Comparison of ENCODE assay signal across 11 cellular contexts in the genomic region with DNA sequence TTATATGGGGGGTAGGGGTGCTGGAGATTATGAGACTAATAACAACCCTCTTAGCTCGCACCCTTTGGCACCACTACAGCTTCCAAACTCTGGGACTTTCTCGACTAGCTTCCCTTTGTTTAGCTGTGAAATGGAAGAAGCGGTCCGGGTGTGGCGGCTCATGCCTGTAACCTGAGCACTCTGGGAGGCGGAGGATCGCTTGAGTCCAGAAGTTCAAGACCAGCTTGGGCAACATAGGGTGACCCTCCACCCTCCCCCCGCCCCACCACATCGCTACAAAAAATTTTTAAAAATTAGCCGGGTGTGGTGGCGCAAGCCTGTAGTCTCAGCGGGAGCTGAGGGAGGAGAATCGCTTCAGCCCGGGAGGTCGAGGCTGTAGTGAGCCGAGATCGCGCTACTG. TPM values are rescaled to one million over a fixed set of nuclear protein-coding genes. Genes with fewer than 3 reads are reported as not detected.
DNase-seq lines count a peak whose midpoint lies in the region; ATAC-seq, FAIRE-seq and TF ChIP-seq lines count a peak whose summit lies in the region.
"Had no signal": no experiment of that assay in that cellular context is flagged by ENCODE, and none has a peak within 500 bp of the region (broad histone marks: within the 10 kb centered on the region; RNA-seq: fewer than 3 reads in every experiment).

No MANE protein-coding gene starts in this region.

- in situ Hi-C loops in KBM-7 (cut with MboI; ENCODE audit: low pct_unique_long_range_greater_than_20kb, low sequenced_read_pairs) = no loop called here

- H3K27ac ChIP-seq in A549 (no peak overlapping the region), GM23338 (ENCODE audit: low read depth) (peak overlapping the region; percentile 94)

- no peak for TF ChIP-seq RAD21 in A549 (conservative IDR thresholded peaks at IDR 0.05 in 1 of 2, IDR thresholded peaks at IDR 0.05 in 1 of 2)

- H3K36me3 ChIP-seq in GM23338 (ENCODE audit: insufficient read depth) (peaks cover 4% of the 10 kb centered on the region; the same call in 1 of the 2 replicates), bronchial epithelial cell (ENCODE audit: control insufficient read depth, insufficient read depth, low read length) (peaks cover 9% of the 10 kb centered on the region)

- TF ChIP-seq EP300 in A549 (IDR thresholded peaks at IDR 0.05) = no peak

- H3K36me3 Mint-ChIP-seq in GM23338 (ENCODE audit: low read depth) (peaks cover 13% of the 10 kb centered on the region), naive B cell (no peaks in the 10 kb centered on the region)

- H2AFZ ChIP-seq in GM23338 = no peak overlapping the region

- 66% methylated on average over 18 of the region's 18 CpGs for WGBS in A549 (ENCODE audit: missing lambda C conversion rate)

- peaks cover 15% of the 10 kb centered on the region for H3K27me3 ChIP-seq in GM23338 (ENCODE audit: insufficient read depth)
- no peaks in the 10 kb centered on the region for H3K27me3 ChIP-seq in bronchial epithelial cell (ENCODE audit: control insufficient read depth, insufficient read depth, low read length)

- H3K9me2 ChIP-seq in GM23338 (ENCODE audit: insufficient read depth) = no peaks in the 10 kb centered on the region

- H3K4me3 Mint-ChIP-seq in GM23338 (peak overlapping the region; percentile 88), naive B cell (peak overlapping the region in 7 of 8 donors; percentile 67 to 84 (median 73))

- CTCF ChIA-PET in A549 (lab: Yijun Ruan, JAX) = interaction anchor here (0.6 to 1.9 kb wide), 4 partner anchors 9 to 158 kb away, joined by 3 to 6 read pairs (median 4); no protein-coding TSS in a partner anchor

- no peak for TF ChIP-seq POLR2A in A549 (IDR thresholded peaks at IDR 0.05; ENCODE audit: low read length)

- H3K27ac Mint-ChIP-seq in GM23338 = no peak overlapping the region
- H3K27ac Mint-ChIP-seq in naive B cell = peak overlapping the region in 1 of 6 donors; percentile 75

- H4K20me1 ChIP-seq in GM23338 (replicated peaks; ENCODE audit: insufficient read depth) = peaks cover 26% of the 10 kb centered on the region

- peaks cover 44% of the 10 kb centered on the region for H3K4me1 Mint-ChIP-seq in GM23338
- H3K4me1 Mint-ChIP-seq in naive B cell = peaks cover 7 to 20% (median 12%) of the 10 kb centered on the region in 3 donors

- H3K4me3 ChIP-seq in A549 = peak overlapping the region; percentile 48; the same call in 2 of the 3 replicates
- peak overlapping the region; percentile 98 for H3K4me3 ChIP-seq in GM23338
- peak overlapping the region; percentile 50 for H3K4me3 ChIP-seq in bronchial epithelial cell (ENCODE audit: low read depth, low read length)

- H3K9me3 ChIP-seq in A549 = no peaks in the 10 kb centered on the region

- no peak for FAIRE-seq in A549 (lab: Jason Lieb, UNC)
- no peak for FAIRE-seq in bronchial epithelial cell (lab: Jason Lieb, UNC)
- FAIRE-seq: urothelium cell line had no signal

- H3K4me2 ChIP-seq in A549 (peak overlapping the region; percentile 93), GM23338 (peak overlapping the region; percentile 97)

- H3F3A ChIP-seq in GM23338 (replicated peaks; ENCODE audit: low read depth) = peaks cover 12% of the 10 kb centered on the region

- peaks cover 14% of the 10 kb centered on the region; the same call in 1 of the 3 replicates for H3K4me1 ChIP-seq in A549
- peaks cover 37% of the 10 kb centered on the region for H3K4me1 ChIP-seq in GM23338 (ENCODE audit: insufficient read depth)

- H3K27me3 Mint-ChIP-seq in GM23338 (ENCODE audit: insufficient read depth, low read depth, poor library complexity) = peaks cover 23% of the 10 kb centered on the region
- H3K27me3 Mint-ChIP-seq in naive B cell = peaks cover 49 to 75% (median 66%) of the 10 kb centered on the region in 3 donors

- DNase-seq in A549 (ENCODE audit: low read depth in 1 of 2, low spot score in 1 of 2) (no peak), GM23338 (ENCODE audit: low spot score) (peak; percentile 74), bronchial epithelial cell (ENCODE audit: low read depth) (no peak), naive B cell (no peak), NCI-H2196 (lab: John Stamatoyannopoulos, UW; ENCODE audit: unreplicated experiment) (no peak), KBM-7 (no peak)
- DNase-seq: midbrain; stimulated activated CD4-positive, alpha-beta T cell treated with anti-CD3 and anti-CD28 coated beads, Interleukin-1b, Interleukin-23, amount 100 ng/mL, for 48 hours had no signal

- TF ChIP-seq CTCF in A549 (IDR thresholded peaks at IDR 0.05) (no peak), GM23338 (conservative IDR thresholded peaks at IDR 0.05; ENCODE audit: low read depth in 2 of 2) (no peak), bronchial epithelial cell (IDR thresholded peaks at IDR 0.05; ENCODE audit: insufficient read depth, low read length, severe bottlenecking) (no peak)

- peaks cover 2% of the 10 kb centered on the region; the same call in 2 of the 3 replicates for H3K9me3 Mint-ChIP-seq in GM23338
- H3K9me3 Mint-ChIP-seq in naive B cell = no peaks in the 10 kb centered on the region

- peaks cover 33% of the 10 kb centered on the region for H3K79me2 ChIP-seq in GM23338 (replicated peaks; ENCODE audit: insufficient read depth)

- POLR2A ChIA-PET in A549 (lab: Yijun Ruan, JAX) = no interaction called here

- ATAC-seq in A549 (no peak), GM23338 (peak; percentile 7), naive B cell (ENCODE audit: low read depth in 2 of 2) (no peak), HG02870 (IDR thresholded peaks at IDR 0.05; ENCODE audit: unreplicated experiment) (no peak), GM21619 (IDR thresholded peaks at IDR 0.05; ENCODE audit: unreplicated experiment) (no peak)

TF ChIP-seq in A549, 52 proteins besides CTCF, POLR2A, EP300 and RAD21 (continues in another document):
- TF ChIP-seq ESRRA (IDR thresholded peaks at IDR 0.05; ENCODE audit: borderline replicate concordance, low read length) (no peak), ZFP36 (IDR thresholded peaks at IDR 0.05; ENCODE audit: borderline replicate concordance, partially characterized antibody) (no peak), NPAS2 (CRISPR knock-in tag; IDR thresholded peaks at IDR 0.05; ENCODE audit: borderline replicate concordance) (no peak), CBX2 (IDR thresholded peaks at IDR 0.05; ENCODE audit: borderline replicate concordance, low read depth) (no peak), RCOR1 (IDR thresholded peaks at IDR 0.05; ENCODE audit: low read depth, low read length) (no peak), FOSB (CRISPR knock-in tag; IDR thresholded peaks at IDR 0.05) (no peak)
- TF ChIP-seq, protein P1, sequence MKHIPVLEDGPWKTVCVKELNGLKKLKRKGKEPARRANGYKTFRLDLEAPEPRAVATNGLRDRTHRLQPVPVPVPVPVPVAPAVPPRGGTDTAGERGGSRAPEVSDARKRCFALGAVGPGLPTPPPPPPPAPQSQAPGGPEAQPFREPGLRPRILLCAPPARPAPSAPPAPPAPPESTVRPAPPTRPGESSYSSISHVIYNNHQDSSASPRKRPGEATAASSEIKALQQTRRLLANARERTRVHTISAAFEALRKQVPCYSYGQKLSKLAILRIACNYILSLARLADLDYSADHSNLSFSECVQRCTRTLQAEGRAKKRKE (CRISPR knock-in tag; IDR thresholded peaks at IDR 0.05; ENCODE audit: low read depth) = no peak
- TF ChIP-seq, protein P2, sequence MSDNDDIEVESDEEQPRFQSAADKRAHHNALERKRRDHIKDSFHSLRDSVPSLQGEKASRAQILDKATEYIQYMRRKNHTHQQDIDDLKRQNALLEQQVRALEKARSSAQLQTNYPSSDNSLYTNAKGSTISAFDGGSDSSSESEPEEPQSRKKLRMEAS (IDR thresholded peaks at IDR 0.05) = no peak

TF ChIP-seq in GM23338, 12 proteins besides CTCF, POLR2A, EP300 and RAD21 (continues in another document):
- TF ChIP-seq EZH2 (IDR thresholded peaks at IDR 0.05; ENCODE audit: low read depth, unreplicated experiment) (no peak), STAT1 (IDR thresholded peaks at IDR 0.05; ENCODE audit: unreplicated experiment) (no peak), NANOG (IDR thresholded peaks at IDR 0.05; ENCODE audit: borderline replicate concordance) (no peak), CREB1 (CRISPR knock-in tag; IDR thresholded peaks at IDR 0.05; ENCODE audit: low read depth) (no peak), JUNB (IDR thresholded peaks at IDR 0.05; ENCODE audit: unreplicated experiment) (no peak), POLR2AphosphoS5 (IDR thresholded peaks at IDR 0.05; ENCODE audit: low read depth) (no peak)
- TF ChIP-seq, protein P3, sequence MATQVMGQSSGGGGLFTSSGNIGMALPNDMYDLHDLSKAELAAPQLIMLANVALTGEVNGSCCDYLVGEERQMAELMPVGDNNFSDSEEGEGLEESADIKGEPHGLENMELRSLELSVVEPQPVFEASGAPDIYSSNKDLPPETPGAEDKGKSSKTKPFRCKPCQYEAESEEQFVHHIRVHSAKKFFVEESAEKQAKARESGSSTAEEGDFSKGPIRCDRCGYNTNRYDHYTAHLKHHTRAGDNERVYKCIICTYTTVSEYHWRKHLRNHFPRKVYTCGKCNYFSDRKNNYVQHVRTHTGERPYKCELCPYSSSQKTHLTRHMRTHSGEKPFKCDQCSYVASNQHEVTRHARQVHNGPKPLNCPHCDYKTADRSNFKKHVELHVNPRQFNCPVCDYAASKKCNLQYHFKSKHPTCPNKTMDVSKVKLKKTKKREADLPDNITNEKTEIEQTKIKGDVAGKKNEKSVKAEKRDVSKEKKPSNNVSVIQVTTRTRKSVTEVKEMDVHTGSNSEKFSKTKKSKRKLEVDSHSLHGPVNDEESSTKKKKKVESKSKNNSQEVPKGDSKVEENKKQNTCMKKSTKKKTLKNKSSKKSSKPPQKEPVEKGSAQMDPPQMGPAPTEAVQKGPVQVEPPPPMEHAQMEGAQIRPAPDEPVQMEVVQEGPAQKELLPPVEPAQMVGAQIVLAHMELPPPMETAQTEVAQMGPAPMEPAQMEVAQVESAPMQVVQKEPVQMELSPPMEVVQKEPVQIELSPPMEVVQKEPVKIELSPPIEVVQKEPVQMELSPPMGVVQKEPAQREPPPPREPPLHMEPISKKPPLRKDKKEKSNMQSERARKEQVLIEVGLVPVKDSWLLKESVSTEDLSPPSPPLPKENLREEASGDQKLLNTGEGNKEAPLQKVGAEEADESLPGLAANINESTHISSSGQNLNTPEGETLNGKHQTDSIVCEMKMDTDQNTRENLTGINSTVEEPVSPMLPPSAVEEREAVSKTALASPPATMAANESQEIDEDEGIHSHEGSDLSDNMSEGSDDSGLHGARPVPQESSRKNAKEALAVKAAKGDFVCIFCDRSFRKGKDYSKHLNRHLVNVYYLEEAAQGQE (IDR thresholded peaks at IDR 0.05; ENCODE audit: unreplicated experiment) = no peak

RNA-seq across cellular contexts. Expression of a gene that starts 0.8 kb away (rescaled TPM):
- polyA plus RNA-seq in A549 (2011; rRNA removed) = 0.25 and 0.61 TPM in 2 replicates
- 0.07 and 0.18 TPM in 2 replicates for polyA plus RNA-seq in A549 (2012; cell fraction: cytosol; rRNA removed)
- 0.26 and 0.47 TPM in 2 replicates for polyA plus RNA-seq in A549 (2012; cell fraction: nucleus; rRNA removed)
- polyA plus RNA-seq in A549 (2017; fragmentation: RNase III; extraction: RNeasy Plus Mini Kit Qiagen cat#74134 plus additional on column Dnase treatment) = 0.08 to 0.34 TPM (median 0.13 TPM) in 3 replicates
- polyA minus RNA-seq in A549 (2011; rRNA and poly(A)+ RNA removed) = 0.34 and 0.41 TPM in 2 replicates
- 197 and 210 TPM in 2 replicates for total RNA-seq in GM23338 (2014; rRNA removed; shearing (Covaris generic))
- polyA plus RNA-seq in GM23338 (2016; fragmentation: Nextera tagmentation; extraction: Ambion mirVana) = 73.6 and 78.0 TPM in 2 replicates
- 564 and 607 TPM in 2 replicates for total RNA-seq in bronchial epithelial cell
- polyA plus RNA-seq in naive B cell (ENCODE audit: low read depth in 6 of 6) = under 1 TPM in 1 of 6 donors, not detected in 5; 0.25 TPM

Comparison
In these comparisons a context has a peak if more than half of its experiments do, and no peak if none do; other contexts are left out.
1. H3K4me3 ChIP-seq: peak in every context shown above with its lines; median percentile 98 in GM23338; 50 in bronchial epithelial cell; 48 in A549.
2. RNA of a gene that starts 0.8 kb away (polyA plus RNA-seq): 73.6 to 78.0 TPM in GM23338; 0.07 to 0.61 TPM in A549 and 0.25 TPM in naive B cell; every median in the first group is over 10 times any median in the second.